In the genomic region with DNA sequence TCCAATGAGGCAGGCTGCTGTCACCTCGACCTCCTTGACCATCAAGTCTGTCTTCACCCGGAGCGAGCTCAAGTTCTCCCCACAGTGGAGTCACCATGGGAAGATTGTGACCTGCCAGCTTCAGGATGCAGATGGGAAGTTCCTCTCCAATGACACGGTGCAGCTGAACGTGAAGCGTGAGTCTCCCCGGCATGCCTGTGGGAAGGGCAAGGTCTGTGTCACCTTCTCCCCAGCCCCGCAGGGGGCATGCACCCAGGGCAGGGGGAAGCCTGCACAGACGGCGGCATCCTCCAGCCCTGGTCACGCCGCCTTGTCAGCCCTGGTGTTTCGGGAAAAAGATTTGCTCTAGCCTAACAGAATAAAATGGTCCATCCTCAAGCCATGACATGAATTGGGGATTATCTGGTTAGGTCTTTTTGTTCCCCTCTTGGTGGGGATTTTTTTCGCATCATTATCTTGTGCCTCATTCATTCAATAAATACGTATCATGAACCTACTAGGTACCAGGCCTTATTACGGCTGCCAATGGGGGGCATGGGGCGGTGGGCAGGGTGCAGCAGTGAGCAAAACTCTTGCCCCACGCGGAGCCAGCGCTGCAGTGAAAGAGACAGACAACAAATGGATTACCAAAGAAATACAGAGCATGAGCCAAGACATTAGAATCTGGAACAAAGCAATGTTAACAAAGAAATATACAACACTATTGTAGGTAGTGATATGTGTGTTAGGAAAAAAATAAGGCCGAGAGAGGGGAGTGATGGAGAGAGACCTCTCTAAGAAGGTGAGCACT, we compare ENCODE assay signal across 20 cellular contexts. TPM values are rescaled to one million over a fixed set of nuclear protein-coding genes. Genes with fewer than 3 reads are reported as not detected.
"Had no signal": no experiment of that assay in that cellular context is flagged by ENCODE, and none has a peak within 500 bp of the region (broad histone marks: within the 10 kb centered on the region; RNA-seq: fewer than 3 reads in every experiment).

No MANE protein-coding gene starts in this region.

- H3K4me3 Mint-ChIP-seq: activated naive CD4-positive, alpha-beta T cell treated with anti-CD3 and anti-CD28 coated beads for 36 hours; activated T-helper 17 cell treated with anti-CD3 and anti-CD28 coated beads, Interleukin-2, amount 50 U/mL, for 72 hours; endodermal cell; naive thymus-derived CD4-positive, alpha-beta T cell had no signal

- H3K27ac Mint-ChIP-seq: activated naive CD4-positive, alpha-beta T cell treated with anti-CD3 and anti-CD28 coated beads for 36 hours; endodermal cell had no signal

- DNase-seq: activated CD4-positive, alpha-beta T cell treated with anti-CD3 and anti-CD28 coated beads, Interleukin-2, amount 50 U/mL, for 48 hours; activated naive CD4-positive, alpha-beta T cell treated with anti-CD3 and anti-CD28 coated beads for 36 hours; endodermal cell; gastrocnemius medialis; heart right ventricle; mammary epithelial cell; naive thymus-derived CD4-positive, alpha-beta T cell; nucleus accumbens; stimulated activated CD4-positive, alpha-beta T cell treated with anti-CD3 and anti-CD28 coated beads, Interleukin-15, amount 100 ng/mL, for 24 hours; stimulated activated CD4-positive, alpha-beta T cell treated with anti-CD3 and anti-CD28 coated beads, Interleukin-4, amount 100 ng/mL, for 1 hour; thyroid gland had no signal

- H3K4me3 ChIP-seq: gastrocnemius medialis, heart right ventricle, skin epidermis, thyroid gland had no signal

- H3K4me1 Mint-ChIP-seq: endodermal cell had no signal

- H3K4me1 ChIP-seq: gastrocnemius medialis, heart right ventricle, thyroid gland had no signal

- H3K36me3 ChIP-seq: gastrocnemius medialis, heart right ventricle, thyroid gland had no signal

- H3K27ac ChIP-seq: gastrocnemius medialis, heart right ventricle, skin epidermis, thyroid gland had no signal

- H3K36me3 Mint-ChIP-seq: naive thymus-derived CD4-positive, alpha-beta T cell had no signal

- H3K27me3 ChIP-seq: thyroid gland had no signal

- H3K9me3 Mint-ChIP-seq: activated naive CD4-positive, alpha-beta T cell treated with anti-CD3 and anti-CD28 coated beads for 36 hours; activated T-helper 17 cell treated with anti-CD3 and anti-CD28 coated beads, Interleukin-2, amount 50 U/mL, for 72 hours; endodermal cell; naive thymus-derived CD4-positive, alpha-beta T cell had no signal

- H3K9me3 ChIP-seq: gastrocnemius medialis, heart right ventricle, thyroid gland had no signal

- ATAC-seq: activated T-helper 17 cell treated with anti-CD3 and anti-CD28 coated beads, Interleukin-2, amount 50 U/mL, for 72 hours; gastrocnemius medialis; heart right ventricle; naive thymus-derived CD4-positive, alpha-beta T cell; right cardiac atrium had no signal

RNA-seq across cellular contexts. Expression of gene CD22, which starts 7.4 kb away (rescaled TPM):
- total RNA-seq: endodermal cell had no signal

RNA-seq across cellular contexts. Expression of gene FFAR1, which starts 11.3 kb away (rescaled TPM):
- total RNA-seq: dermis microvascular lymphatic vessel endothelial cell; endodermal cell; gastrocnemius medialis; heart right ventricle; mammary epithelial cell; posterior vena cava; right cardiac atrium; T-helper 2 cell treated with Interferon-gamma antibody and Interleukin-4, amounts not matched to agents 100 ng/mL and 5 ng/mL, for 36 hours; thyroid gland; urinary bladder had no signal
- polyA plus RNA-seq: heart right ventricle; mammary epithelial cell; naive thymus-derived CD4-positive, alpha-beta T cell; right cardiac atrium; urinary bladder had no signal

RNA-seq across cellular contexts. Expression of gene FFAR3, which starts 21.9 kb away (rescaled TPM):
- total RNA-seq: dermis microvascular lymphatic vessel endothelial cell; endodermal cell; epithelial cell of proximal tubule; gastrocnemius medialis; mammary epithelial cell; T-helper 2 cell treated with Interferon-gamma antibody and Interleukin-4, amounts not matched to agents 100 ng/mL and 5 ng/mL, for 36 hours had no signal
- polyA plus RNA-seq: mammary epithelial cell; naive thymus-derived CD4-positive, alpha-beta T cell had no signal

RNA-seq across cellular contexts. Expression of gene GPR42, which starts 34.5 kb away (rescaled TPM):
- total RNA-seq: dermis microvascular lymphatic vessel endothelial cell; endodermal cell; epithelial cell of proximal tubule; gastrocnemius medialis; heart right ventricle; mammary epithelial cell; right cardiac atrium; T-helper 2 cell treated with Interferon-gamma antibody and Interleukin-4, amounts not matched to agents 100 ng/mL and 5 ng/mL, for 36 hours; urinary bladder had no signal
- polyA plus RNA-seq: heart right ventricle; mammary epithelial cell; naive thymus-derived CD4-positive, alpha-beta T cell; right cardiac atrium had no signal

RNA-seq across cellular contexts. Expression of gene MAG, which starts 44.4 kb away (rescaled TPM):
- total RNA-seq: dermis microvascular lymphatic vessel endothelial cell, endodermal cell, epithelial cell of proximal tubule, mammary epithelial cell, mononuclear cell, posterior vena cava, right cardiac atrium had no signal
- polyA plus RNA-seq: mammary epithelial cell had no signal
